ENCODE assay signal across 19 cellular contexts in the genomic region with DNA sequence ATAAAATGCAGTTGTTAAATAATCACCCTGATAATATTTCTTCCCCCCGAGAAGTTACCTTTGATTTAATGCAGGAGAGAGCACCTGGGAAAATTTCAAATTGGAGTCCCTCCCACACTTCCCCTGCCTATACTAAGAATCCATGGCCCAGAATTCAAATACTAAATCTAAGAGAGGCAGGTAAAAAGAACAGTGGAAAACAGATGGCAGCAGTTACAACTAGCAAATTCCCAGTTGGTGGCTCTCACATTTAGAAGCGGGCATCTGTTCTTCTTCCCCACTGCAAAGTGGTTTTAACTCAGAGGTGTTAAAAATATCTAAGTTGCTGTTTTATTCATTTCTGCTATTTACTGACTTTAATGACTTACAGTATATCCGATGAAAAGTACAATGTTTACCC.
DNase-seq lines count a peak whose midpoint lies in the region; ATAC-seq lines count a peak whose summit lies in the region.
"Had no signal": no experiment of that assay in that cellular context is flagged by ENCODE, and none has a peak within 500 bp of the region (broad histone marks: within the 10 kb centered on the region; RNA-seq: fewer than 3 reads in every experiment).

No MANE protein-coding gene starts in this region.

- H3K27me3 ChIP-seq in iPS-20b (ENCODE audit: insufficient read depth, low read length): no peaks in the 10 kb centered on the region
- H3K27me3 ChIP-seq: BE2C had no signal

- peak overlapping the region; percentile 60 for H3K27ac ChIP-seq in iPS-20b (ENCODE audit: low read length)

- H3K4me3 ChIP-seq in iPS-20b (ENCODE audit: low read length): 0 out of 2 replicates have a peak overlapping the region, but pooled peaks have one; percentile 35

- peak overlapping the region; percentile 26; the same call in 1 of the 2 replicates for H3K9ac ChIP-seq in iPS-20b (ENCODE audit: low read depth, low read length)

- H3K36me3 ChIP-seq in iPS-20b (ENCODE audit: insufficient read depth, low read depth, low read length): no peaks in the 10 kb centered on the region
- H3K36me3 ChIP-seq: BE2C had no signal

- DNase-seq in DMS 273 (lab: John Stamatoyannopoulos, UW; ENCODE audit: unreplicated experiment) (peak; percentile 83), NCI-H1694 treated with DMSO at 0.1 percent for 48 hours (lab: John Stamatoyannopoulos, UW) (peak; percentile 96), NCI-H82 treated with DMSO at 0.1 percent for 48 hours (lab: John Stamatoyannopoulos, UW; ENCODE audit: unreplicated experiment) (peak; percentile 33), GF-D8 (lab: John Stamatoyannopoulos, UW) (no peak), NCI-H1436 treated with DMSO at 0.1 percent for 48 hours (lab: John Stamatoyannopoulos, UW) (no peak)
- DNase-seq in stimulated activated naive CD4-positive, alpha-beta T cell treated with Interleukin-2 at 50 U/mL for 16 hours (lab: John Stamatoyannopoulos, UW): no peak
- DNase-seq: 8988T; BE2C; Caco-2; CD4-positive, CD25-positive, alpha-beta regulatory T cell; EL; NCI-H1092 treated with DMSO at 0.1 percent for 48 hours; NCI-H226; NCI-H526 treated with DMSO at 0.1 percent for 48 hours; NK-92 treated with Interleukin-12 subunit alpha and Interleukin-12 subunit beta, amount 100 ng/mL, for 24 hours; SW 1271 had no signal

- no peak for ATAC-seq in HG03565 (IDR thresholded peaks at IDR 0.05; ENCODE audit: unreplicated experiment)
- ATAC-seq: Right ventricle myocardium inferior had no signal

- no peaks in the 10 kb centered on the region for H3K9me3 ChIP-seq in iPS-20b (ENCODE audit: insufficient read depth, low read depth, low read length)
- H3K9me3 ChIP-seq: BE2C, Caco-2 had no signal

- H3K4me1 ChIP-seq in iPS-20b (ENCODE audit: insufficient read depth, low read length): peaks cover 17% of the 10 kb centered on the region
- H3K4me1 ChIP-seq: BE2C, Caco-2 had no signal

Comparison
In these comparisons a context has a peak if more than half of its experiments do, and no peak if none do; other contexts are left out.
1. DNase-seq: peak in DMS 273 (single experiment), NCI-H1694 treated with DMSO at 0.1 percent for 48 hours (single experiment) and NCI-H82 treated with DMSO at 0.1 percent for 48 hours (single experiment); none in GF-D8 (single experiment), stimulated activated naive CD4-positive, alpha-beta T cell treated with Interleukin-2 at 50 U/mL for 16 hours (single experiment) and NCI-H1436 treated with DMSO at 0.1 percent for 48 hours (single experiment).